Comparison of ENCODE assay signal across 8 cellular contexts in the genomic region with DNA sequence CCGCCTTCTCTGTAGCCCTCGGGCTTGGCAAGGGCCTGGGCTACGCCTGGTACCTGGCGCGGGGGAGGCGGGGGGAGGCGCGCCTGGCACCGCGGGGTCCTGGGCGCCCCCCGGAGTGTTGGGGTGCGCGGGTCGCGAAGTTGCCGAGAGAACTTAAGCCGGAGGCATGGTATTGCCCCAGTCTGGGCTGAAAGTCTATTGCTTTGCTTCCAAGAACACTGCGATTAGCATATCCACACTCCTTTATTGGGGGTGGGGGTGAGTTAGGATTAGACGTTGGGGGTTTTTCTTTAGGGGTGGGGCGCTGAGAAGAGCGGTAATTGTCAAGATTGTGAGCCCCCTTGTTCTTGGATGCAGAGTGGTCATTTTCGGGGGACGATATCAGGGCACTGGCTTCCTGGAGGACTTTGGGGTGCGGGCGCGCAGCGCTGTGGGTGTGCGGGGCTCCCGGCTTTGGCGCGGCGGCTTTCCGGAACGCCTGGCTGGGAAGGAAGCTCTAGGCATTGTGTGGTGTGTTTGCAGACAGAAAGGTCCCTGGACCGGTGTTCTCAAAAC. TPM values are rescaled to one million over a fixed set of nuclear protein-coding genes. Genes with fewer than 3 reads are reported as not detected.
A peak's percentile ranks its signal among the peaks of the same experiment; 100 is the strongest.
DNase-seq lines count a peak whose midpoint lies in the region; ATAC-seq, FAIRE-seq and TF ChIP-seq lines count a peak whose summit lies in the region.

No MANE protein-coding gene starts in this region.

- FAIRE-seq in endothelial cell of umbilical vein (lab: Jason Lieb, UNC) = no peak

- BruUV-seq in endothelial cell of umbilical vein (replicated peaks; lab: Mats Ljungman, UMichigan) = no TSS peak

- peaks cover 12 to 15% of the 10 kb centered on the region in 2 donors for H3K4me1 Mint-ChIP-seq in natural killer cell treated with Interleukin-12 subunit alpha and Interleukin-12 subunit beta and Interleukin-15 and Interleukin-18, amount 100 ng/mL, for 72 hours (ENCODE audit: low read depth in 2 of 2)

- H3K27ac ChIP-seq in OCI-LY3 (ENCODE audit: low read length) = no peak overlapping the region
- peak overlapping the region; percentile 71 for H3K27ac ChIP-seq in endothelial cell of umbilical vein (ENCODE audit: insufficient read depth, low read depth, low read length)

- H3K9ac ChIP-seq in OCI-LY3 (ENCODE audit: low read length) (peak overlapping the region; percentile 43), endothelial cell of umbilical vein (replicated peaks; ENCODE audit: extremely low read depth, insufficient read depth, low read length) (peak overlapping the region; percentile 87)

- H3K36me3 ChIP-seq in OCI-LY3 (replicated peaks; ENCODE audit: low read depth, low read length) (no peaks in the 10 kb centered on the region), endothelial cell of umbilical vein (ENCODE audit: control insufficient read depth in 2 of 2, extremely low read depth in 1 of 2, insufficient read depth in 2 of 2, low read length in 2 of 2) (no peaks in the 10 kb centered on the region)

- H3K4me2 ChIP-seq in OCI-LY3 (ENCODE audit: low read length) (peak overlapping the region; percentile 73), endothelial cell of umbilical vein (ENCODE audit: insufficient read depth, low read length) (peak overlapping the region; percentile 94)

- dilution Hi-C loops in endothelial cell of umbilical vein (cut with MboI; ENCODE audit: extremely low pct_ligation_motif_present, low sequenced_read_pairs) = no loop called here

- intact Hi-C loops in endothelial cell of umbilical vein (cut with micrococcal nuclease) = loop anchor here (1.0 kb wide), 1 partner anchor 68 kb away; no protein-coding TSS in a partner anchor

- H3K27me3 ChIP-seq in OCI-LY3 (ENCODE audit: low read depth, low read length) (no peaks in the 10 kb centered on the region), endothelial cell of umbilical vein (ENCODE audit: control insufficient read depth in 2 of 2, insufficient read depth in 2 of 2, low read length in 2 of 2) (no peaks in the 10 kb centered on the region)

- POLR2A ChIA-PET in endothelial cell of umbilical vein (lab: Charles Lee) = interaction anchor here (1.1 kb wide), 2 partner anchors 32 to 62 kb away, joined by 3 to 4 read pairs; no protein-coding TSS in a partner anchor

- CTCF ChIA-PET in endothelial cell of umbilical vein (lab: Charles Lee) = interaction anchor here (0.7 to 3.8 kb wide), 10 partner anchors 9 to 200 kb away, joined by 3 to 40 read pairs (median 4); no protein-coding TSS in a partner anchor

- H4K20me1 ChIP-seq in OCI-LY3 (ENCODE audit: insufficient read depth, low read length) = no peaks in the 10 kb centered on the region
- H4K20me1 ChIP-seq in endothelial cell of umbilical vein (replicated peaks; ENCODE audit: control insufficient read depth, extremely low read depth, insufficient read depth, low read length) = peaks cover 13% of the 10 kb centered on the region

- H3K4me3 ChIP-seq in OCI-LY3 (ENCODE audit: low read length) = peak overlapping the region; percentile 80
- H3K4me3 ChIP-seq in endothelial cell of umbilical vein (replicated peaks in 1 of 3; ENCODE audit: insufficient read depth in 1 of 3, low read depth in 1 of 3, low read length in 3 of 3) = peak overlapping the region; percentile 80 to 89 (median 89)

- H3K27me3 Mint-ChIP-seq in natural killer cell treated with Interleukin-12 subunit alpha and Interleukin-12 subunit beta and Interleukin-15 and Interleukin-18, amount 100 ng/mL, for 72 hours = peaks cover 40 to 65% of the 10 kb centered on the region in 2 donors

- no peak overlapping the region for H3K27ac Mint-ChIP-seq in natural killer cell treated with Interleukin-12 subunit alpha and Interleukin-12 subunit beta and Interleukin-15 and Interleukin-18, amount 100 ng/mL, for 72 hours

- ATAC-seq in GM21529 (IDR thresholded peaks at IDR 0.05; ENCODE audit: unreplicated experiment) = peak; percentile 10
- ATAC-seq in natural killer cell treated with Interleukin-12 subunit alpha and Interleukin-12 subunit beta and Interleukin-15 and Interleukin-18, amount 100 ng/mL, for 72 hours = peak; percentile 2 to 6

- H3K9me3 ChIP-seq in OCI-LY3 (ENCODE audit: insufficient read depth, low read length) (no peaks in the 10 kb centered on the region), endothelial cell of umbilical vein (replicated peaks; ENCODE audit: control insufficient read depth, insufficient read depth, low read length) (no peaks in the 10 kb centered on the region)

- no peaks in the 10 kb centered on the region for H3K79me2 ChIP-seq in OCI-LY3 (ENCODE audit: low read length)
- H3K79me2 ChIP-seq in endothelial cell of umbilical vein (ENCODE audit: control insufficient read depth, insufficient read depth, low read length) = peaks cover 57% of the 10 kb centered on the region

- TF ChIP-seq POLR2A in endothelial cell of umbilical vein (IDR thresholded peaks at IDR 0.05; ENCODE audit: low read depth, low read length) = no peak

- H3K4me1 ChIP-seq in OCI-LY3 (ENCODE audit: low read length) (no peaks in the 10 kb centered on the region), endothelial cell of umbilical vein (ENCODE audit: control insufficient read depth, extremely low read depth, insufficient read depth, low read length) (peaks cover 36% of the 10 kb centered on the region)

- no peak for TF ChIP-seq CTCF in OCI-LY3 (IDR thresholded peaks at IDR 0.05; ENCODE audit: low read depth, low read length)
- TF ChIP-seq CTCF in endothelial cell of umbilical vein (IDR thresholded peaks at IDR 0.05; ENCODE audit: extremely low read depth in 1 of 2, insufficient read depth in 1 of 2, low read depth in 1 of 2, low read length in 2 of 2) = no peak

- DNase-seq in endothelial cell of umbilical vein (ENCODE audit: low read depth, low spot score) (peak; percentile 44), NCI-H1930 (lab: John Stamatoyannopoulos, UW) (no peak), medulla oblongata (ENCODE audit: extremely low spot score) (no peak), mucosa of gallbladder (ENCODE audit: low spot score) (no peak), DMS153 treated with DMSO at 0.1 percent for 48 hours (lab: John Stamatoyannopoulos, UW; ENCODE audit: unreplicated experiment) (no peak)
- DNase-seq in natural killer cell treated with Interleukin-12 subunit alpha and Interleukin-12 subunit beta and Interleukin-15 and Interleukin-18, amount 100 ng/mL, for 72 hours (ENCODE audit: low spot score) = no peak

- H3K4me3 Mint-ChIP-seq in natural killer cell treated with Interleukin-12 subunit alpha and Interleukin-12 subunit beta and Interleukin-15 and Interleukin-18, amount 100 ng/mL, for 72 hours = peak overlapping the region; percentile 84

- no peaks in the 10 kb centered on the region for H3K9me3 Mint-ChIP-seq in natural killer cell treated with Interleukin-12 subunit alpha and Interleukin-12 subunit beta and Interleukin-15 and Interleukin-18, amount 100 ng/mL, for 72 hours

- H2AFZ ChIP-seq in OCI-LY3 (ENCODE audit: low read depth, low read length) (no peak overlapping the region), endothelial cell of umbilical vein (ENCODE audit: low read depth, low read length) (peak overlapping the region; percentile 1)

- H3K36me3 Mint-ChIP-seq in natural killer cell treated with Interleukin-12 subunit alpha and Interleukin-12 subunit beta and Interleukin-15 and Interleukin-18, amount 100 ng/mL, for 72 hours = no peaks in the 10 kb centered on the region

- H3K9me1 ChIP-seq in endothelial cell of umbilical vein (replicated peaks; ENCODE audit: control insufficient read depth, extremely low read depth, insufficient read depth, low read length) = no peaks in the 10 kb centered on the region

TF ChIP-seq in endothelial cell of umbilical vein, 7 proteins besides CTCF, POLR2A, EP300 and RAD21:
- TF ChIP-seq EZH2 (IDR thresholded peaks at IDR 0.05; ENCODE audit: borderline replicate concordance, low read depth, low read length, severe bottlenecking) (no peak), JUN (IDR thresholded peaks at IDR 0.05; ENCODE audit: borderline replicate concordance, insufficient read depth, insufficient read length, low read depth) (no peak), FOS (IDR thresholded peaks at IDR 0.05; ENCODE audit: borderline replicate concordance, insufficient read depth, low read length) (no peak), GATA2 (IDR thresholded peaks at IDR 0.05; ENCODE audit: insufficient read depth, insufficient read length, low read depth, low read length) (no peak), MYC (IDR thresholded peaks at IDR 0.05; ENCODE audit: low read depth, low read length) (no peak), POLR2AphosphoS5 (IDR thresholded peaks at IDR 0.05; ENCODE audit: insufficient read depth, low read depth, low read length) (no peak)
- TF ChIP-seq, protein P1, sequence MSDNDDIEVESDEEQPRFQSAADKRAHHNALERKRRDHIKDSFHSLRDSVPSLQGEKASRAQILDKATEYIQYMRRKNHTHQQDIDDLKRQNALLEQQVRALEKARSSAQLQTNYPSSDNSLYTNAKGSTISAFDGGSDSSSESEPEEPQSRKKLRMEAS (IDR thresholded peaks at IDR 0.05; ENCODE audit: insufficient read depth, insufficient read length) = no peak

RNA-seq across cellular contexts. Expression of a gene that starts 0.8 kb away (rescaled TPM):
- total RNA-seq in endothelial cell of umbilical vein (86.3 and 99.4 TPM in 2 replicates), mucosa of gallbladder (40.1 TPM)
- polyA plus RNA-seq in endothelial cell of umbilical vein = 52.2 and 58.9 TPM in 2 replicates
- polyA plus RNA-seq in endothelial cell of umbilical vein (2011; cell fraction: cytosol; rRNA removed) = 38.4 and 43.3 TPM in 2 replicates
- 342 and 357 TPM in 2 replicates for polyA plus RNA-seq in endothelial cell of umbilical vein (2011; cell fraction: nucleus; rRNA removed)
- 36.0 and 42.9 TPM in 2 replicates for polyA plus RNA-seq in endothelial cell of umbilical vein (2012)
- polyA minus RNA-seq in endothelial cell of umbilical vein = 200 and 209 TPM in 2 replicates
- 28.9 TPM for polyA minus RNA-seq in endothelial cell of umbilical vein (2011; cell fraction: cytosol; rRNA and poly(A)+ RNA removed)
- 300 and 392 TPM in 2 replicates for polyA minus RNA-seq in endothelial cell of umbilical vein (2011; cell fraction: nucleus; rRNA and poly(A)+ RNA removed)
- under 1 TPM; 0.21 to 0.56 TPM for total RNA-seq in natural killer cell treated with Interleukin-12 subunit alpha and Interleukin-12 subunit beta and Interleukin-15 and Interleukin-18, amount 100 ng/mL, for 72 hours

Comparison
In these comparisons a context has a peak if more than half of its experiments do, and no peak if none do; other contexts are left out.
1. RNA of a gene that starts 0.8 kb away (total RNA-seq): 86.3 to 99.4 TPM in endothelial cell of umbilical vein and 40.1 TPM in mucosa of gallbladder (single experiment); 0.21 to 0.56 TPM in natural killer cell treated with Interleukin-12 subunit alpha and Interleukin-12 subunit beta and Interleukin-15 and Interleukin-18, amount 100 ng/mL, for 72 hours; every median in the first group is over 10 times any median in the second.